In genomic region chr12:64669270-64669842, GRCh38 we compare ENCODE assay signal across 8 cellular contexts. TPM values are rescaled to one million over a fixed set of nuclear protein-coding genes. Genes with fewer than 3 reads are reported as not detected.
A peak's percentile ranks its signal among the peaks of the same experiment; 100 is the strongest.
DNase-seq lines count a peak whose midpoint lies in the region; ATAC-seq and TF ChIP-seq lines count a peak whose summit lies in the region.

No MANE protein-coding gene starts in this region.

- H3K9me3 ChIP-seq in OCI-LY3 (ENCODE audit: insufficient read depth, low read length), result no peaks in the 10 kb centered on the region
- no peaks in the 10 kb centered on the region for H3K9me3 ChIP-seq in body of pancreas
- H3K9me3 ChIP-seq in mesodermal cell (ENCODE audit: control insufficient read depth, low read length), result no peaks in the 10 kb centered on the region

- H2AFZ ChIP-seq in OCI-LY3 (ENCODE audit: low read depth, low read length), result no peak overlapping the region

- CTCF ChIA-PET in activated CD8-positive, alpha-beta memory T cell treated with anti-CD3 and anti-CD28 coated beads, Interleukin-2, amount 10 ng/mL, durations not matched to agents 7 days and 5 days (lab: Charles Lee), result interaction anchor here (0.6 to 5.5 kb wide), 5 partner anchors 9 to 120 kb away, joined by 3 to 53 read pairs (median 8); partner anchors contain the start of gene RASSF3

- peak overlapping the region; percentile 88 for H3K4me3 Mint-ChIP-seq in activated CD8-positive, alpha-beta memory T cell treated with anti-CD3 and anti-CD28 coated beads, Interleukin-2, amount 10 ng/mL, durations not matched to agents 7 days and 5 days

- H3K4me1 Mint-ChIP-seq in activated CD8-positive, alpha-beta memory T cell treated with anti-CD3 and anti-CD28 coated beads, Interleukin-2, amount 10 ng/mL, durations not matched to agents 7 days and 5 days, result peaks cover 87% of the 10 kb centered on the region

- H3K27ac ChIP-seq in OCI-LY3 (ENCODE audit: low read length), result peak overlapping the region; percentile 18; the same call in 1 of the 2 replicates
- H3K27ac ChIP-seq in body of pancreas, result peak overlapping the region in 3 of 4 donors; percentile 44 to 85 (median 84)
- H3K27ac ChIP-seq in mesodermal cell (ENCODE audit: low read depth, low read length, severe bottlenecking), result peak overlapping the region; percentile 69

- peak; percentile 87 for ATAC-seq in activated CD8-positive, alpha-beta memory T cell treated with anti-CD3 and anti-CD28 coated beads, Interleukin-2, amount 10 ng/mL, durations not matched to agents 7 days and 5 days
- ATAC-seq in HG02870 (IDR thresholded peaks at IDR 0.05; ENCODE audit: unreplicated experiment) (peak; percentile 56), body of pancreas (no peak)

- H3K27me3 Mint-ChIP-seq in activated CD8-positive, alpha-beta memory T cell treated with anti-CD3 and anti-CD28 coated beads, Interleukin-2, amount 10 ng/mL, durations not matched to agents 7 days and 5 days, result no peaks in the 10 kb centered on the region

- no peak for TF ChIP-seq POLR2A in body of pancreas (IDR thresholded peaks at IDR 0.05)

- peak overlapping the region; percentile 12; the same call in 1 of the 2 replicates for H3K4me3 ChIP-seq in OCI-LY3 (ENCODE audit: low read length)
- H3K4me3 ChIP-seq in body of pancreas, result no peak overlapping the region
- no peak overlapping the region for H3K4me3 ChIP-seq in mesodermal cell (ENCODE audit: extremely low read depth, insufficient read depth, low read length, poor library complexity, severe bottlenecking)

- peaks cover 98% of the 10 kb centered on the region for H4K20me1 ChIP-seq in OCI-LY3 (ENCODE audit: insufficient read depth, low read length)

- intact Hi-C loops in body of pancreas (cut with DNase I), result no loop called here

- peak overlapping the region; percentile 57 for H3K4me2 ChIP-seq in OCI-LY3 (ENCODE audit: low read length)

- peaks cover 98% of the 10 kb centered on the region for H3K79me2 ChIP-seq in OCI-LY3 (ENCODE audit: low read length)

- peak overlapping the region; percentile 27; the same call in 1 of the 2 replicates for H3K9ac ChIP-seq in OCI-LY3 (ENCODE audit: low read length)

- peaks cover 3% of the 10 kb centered on the region for H3K36me3 Mint-ChIP-seq in activated CD8-positive, alpha-beta memory T cell treated with anti-CD3 and anti-CD28 coated beads, Interleukin-2, amount 10 ng/mL, durations not matched to agents 7 days and 5 days

- H3K4me1 ChIP-seq in OCI-LY3 (ENCODE audit: low read length) (peaks cover 52% of the 10 kb centered on the region), body of pancreas (peaks cover 95% of the 10 kb centered on the region), mesodermal cell (ENCODE audit: control insufficient read depth, insufficient read depth, low read length, poor library complexity, severe bottlenecking) (peaks cover 71% of the 10 kb centered on the region)

- H3K27ac Mint-ChIP-seq in activated CD8-positive, alpha-beta memory T cell treated with anti-CD3 and anti-CD28 coated beads, Interleukin-2, amount 10 ng/mL, durations not matched to agents 7 days and 5 days, result peak overlapping the region; percentile 100

- H3K36me3 ChIP-seq in OCI-LY3 (replicated peaks; ENCODE audit: low read depth, low read length) (peaks cover 7% of the 10 kb centered on the region), body of pancreas (replicated peaks in 1 of 2; ENCODE audit: insufficient read depth in 1 of 2, low read depth in 2 of 2) (no peaks in the 10 kb centered on the region), mesodermal cell (ENCODE audit: control insufficient read depth, insufficient read depth, low read length) (no peaks in the 10 kb centered on the region)

- no peaks in the 10 kb centered on the region for H3K9me3 Mint-ChIP-seq in activated CD8-positive, alpha-beta memory T cell treated with anti-CD3 and anti-CD28 coated beads, Interleukin-2, amount 10 ng/mL, durations not matched to agents 7 days and 5 days (ENCODE audit: low read depth)

- TF ChIP-seq CTCF in OCI-LY3 (IDR thresholded peaks at IDR 0.05; ENCODE audit: low read depth, low read length), result no peak
- TF ChIP-seq CTCF in body of pancreas (IDR thresholded peaks at IDR 0.05), result no peak

- WGBS in body of pancreas, 2 donors, result 27 to 32% methylated on average over 10 of the region's 10 CpGs
- 23 to 31% methylated on average over 5 to 7 of the region's 10 CpGs for WGBS in mesodermal cell (ENCODE audit: insufficient coverage in 2 of 2), 2 experiments

- DNase-seq in activated CD8-positive, alpha-beta memory T cell treated with anti-CD3 and anti-CD28 coated beads, Interleukin-2, amount 10 ng/mL, durations not matched to agents 7 days and 5 days, result peak; percentile 70
- DNase-seq in activated CD8-positive, alpha-beta memory T cell treated with anti-CD3 and anti-CD28 coated beads, Interleukin-2, amount 50 U/mL, for 4 hours, result no peak
- DNase-seq in body of pancreas (peak; percentile 29 to 45 (median 39)), mucosa of gallbladder (ENCODE audit: low spot score) (no peak), medulla oblongata (ENCODE audit: extremely low spot score) (no peak)

- no peaks in the 10 kb centered on the region for H3K27me3 ChIP-seq in OCI-LY3 (ENCODE audit: low read depth, low read length)
- H3K27me3 ChIP-seq in body of pancreas, result no peaks in the 10 kb centered on the region

RNA-seq across cellular contexts. Expression of gene RASSF3, which starts 59.1 kb away (rescaled TPM):
- 10 to 100 TPM; 45.5 to 61.5 TPM for total RNA-seq in activated CD8-positive, alpha-beta memory T cell treated with anti-CD3 and anti-CD28 coated beads, Interleukin-2, amount 10 ng/mL, durations not matched to agents 7 days and 5 days
- 10 to 100 TPM; 13.5 to 21.3 TPM for total RNA-seq in body of pancreas
- 21.0 TPM for polyA plus RNA-seq in mesodermal cell (2013, experiment 1 of 2)
- 14.9 TPM for polyA plus RNA-seq in mesodermal cell (2013, experiment 2 of 2)
- total RNA-seq in mucosa of gallbladder, result 130 TPM

Comparison
In these comparisons a context has a peak if more than half of its experiments do, and no peak if none do; other contexts are left out.
1. DNase-seq: peak in activated CD8-positive, alpha-beta memory T cell treated with anti-CD3 and anti-CD28 coated beads, Interleukin-2, amount 10 ng/mL, durations not matched to agents 7 days and 5 days (single experiment) and body of pancreas (4 of 4); none in activated CD8-positive, alpha-beta memory T cell treated with anti-CD3 and anti-CD28 coated beads, Interleukin-2, amount 50 U/mL, for 4 hours (single experiment), mucosa of gallbladder (single experiment) and medulla oblongata (single experiment).
2. H3K27ac ChIP-seq: peak in every context shown above with its lines; median percentile 84 in body of pancreas; 69 in mesodermal cell; 18 in OCI-LY3.